1 cellular context compared by ENCODE assay signal in the genomic region with DNA sequence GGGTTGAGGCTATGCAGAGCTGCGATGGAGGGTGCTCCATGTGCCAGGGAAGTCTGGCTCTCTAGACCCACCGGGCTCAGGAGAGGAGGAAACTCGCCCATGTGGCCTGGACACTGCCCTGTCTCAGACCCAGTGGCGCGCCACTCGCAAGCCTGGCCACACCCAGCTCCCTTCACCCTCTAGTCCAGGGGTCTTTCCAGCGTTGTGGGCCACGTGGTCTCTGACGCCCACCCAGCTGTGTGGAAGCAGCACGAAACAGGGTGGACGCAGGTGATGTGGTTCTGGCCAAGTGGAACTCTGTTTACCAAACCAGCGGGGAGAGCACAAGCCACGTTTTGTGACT.
TF ChIP-seq lines count a peak whose summit lies in the region.

No MANE protein-coding gene starts in this region.

TF ChIP-seq in GM12878, 131 proteins besides CTCF, POLR2A, EP300 and RAD21:
- TF ChIP-seq SMAD5 (IDR thresholded peaks at IDR 0.05; ENCODE audit: low read depth) = no peak
- TF ChIP-seq MLLT1 (IDR thresholded peaks at IDR 0.05) = no peak
- no peak for TF ChIP-seq MEF2A (IDR thresholded peaks at IDR 0.05; ENCODE audit: insufficient read depth, low read depth, low read length)
- no peak for TF ChIP-seq MTA3 (IDR thresholded peaks at IDR 0.05; ENCODE audit: borderline replicate concordance, low read length)
- no peak for TF ChIP-seq USF2 (IDR thresholded peaks at IDR 0.05; ENCODE audit: borderline replicate concordance, low read depth, low read length)
- no peak for TF ChIP-seq ZNF24 (IDR thresholded peaks at IDR 0.05)
- TF ChIP-seq, protein P1, sequence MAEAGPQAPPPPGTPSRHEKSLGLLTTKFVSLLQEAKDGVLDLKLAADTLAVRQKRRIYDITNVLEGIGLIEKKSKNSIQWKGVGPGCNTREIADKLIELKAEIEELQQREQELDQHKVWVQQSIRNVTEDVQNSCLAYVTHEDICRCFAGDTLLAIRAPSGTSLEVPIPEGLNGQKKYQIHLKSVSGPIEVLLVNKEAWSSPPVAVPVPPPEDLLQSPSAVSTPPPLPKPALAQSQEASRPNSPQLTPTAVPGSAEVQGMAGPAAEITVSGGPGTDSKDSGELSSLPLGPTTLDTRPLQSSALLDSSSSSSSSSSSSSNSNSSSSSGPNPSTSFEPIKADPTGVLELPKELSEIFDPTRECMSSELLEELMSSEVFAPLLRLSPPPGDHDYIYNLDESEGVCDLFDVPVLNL (IDR thresholded peaks at IDR 0.05; ENCODE audit: low read depth, low read length) = no peak
- no peak for TF ChIP-seq CBFB (IDR thresholded peaks at IDR 0.05; ENCODE audit: low read depth)
- no peak for TF ChIP-seq BCL3 (IDR thresholded peaks at IDR 0.05; ENCODE audit: borderline replicate concordance, insufficient read depth, low read depth, low read length, poor library complexity, severe bottlenecking)
- no peak for TF ChIP-seq SREBF1 (IDR thresholded peaks at IDR 0.05; ENCODE audit: low read length)
- no peak for TF ChIP-seq MEF2B (IDR thresholded peaks at IDR 0.05; ENCODE audit: partially characterized antibody, poor library complexity, severe bottlenecking)
- no peak for TF ChIP-seq HDAC2 (IDR thresholded peaks at IDR 0.05)
- TF ChIP-seq CHD4 (IDR thresholded peaks at IDR 0.05) = no peak
- no peak for TF ChIP-seq ZZZ3 (IDR thresholded peaks at IDR 0.05; ENCODE audit: control insufficient read depth, insufficient read length, low read depth)
- TF ChIP-seq, protein P2, sequence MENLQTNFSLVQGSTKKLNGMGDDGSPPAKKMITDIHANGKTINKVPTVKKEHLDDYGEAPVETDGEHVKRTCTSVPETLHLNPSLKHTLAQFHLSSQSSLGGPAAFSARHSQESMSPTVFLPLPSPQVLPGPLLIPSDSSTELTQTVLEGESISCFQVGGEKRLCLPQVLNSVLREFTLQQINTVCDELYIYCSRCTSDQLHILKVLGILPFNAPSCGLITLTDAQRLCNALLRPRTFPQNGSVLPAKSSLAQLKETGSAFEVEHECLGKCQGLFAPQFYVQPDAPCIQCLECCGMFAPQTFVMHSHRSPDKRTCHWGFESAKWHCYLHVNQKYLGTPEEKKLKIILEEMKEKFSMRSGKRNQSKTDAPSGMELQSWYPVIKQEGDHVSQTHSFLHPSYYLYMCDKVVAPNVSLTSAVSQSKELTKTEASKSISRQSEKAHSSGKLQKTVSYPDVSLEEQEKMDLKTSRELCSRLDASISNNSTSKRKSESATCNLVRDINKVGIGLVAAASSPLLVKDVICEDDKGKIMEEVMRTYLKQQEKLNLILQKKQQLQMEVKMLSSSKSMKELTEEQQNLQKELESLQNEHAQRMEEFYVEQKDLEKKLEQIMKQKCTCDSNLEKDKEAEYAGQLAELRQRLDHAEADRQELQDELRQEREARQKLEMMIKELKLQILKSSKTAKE (IDR thresholded peaks at IDR 0.05; ENCODE audit: low read depth, poor library complexity, severe bottlenecking) = no peak
- TF ChIP-seq, protein P3, sequence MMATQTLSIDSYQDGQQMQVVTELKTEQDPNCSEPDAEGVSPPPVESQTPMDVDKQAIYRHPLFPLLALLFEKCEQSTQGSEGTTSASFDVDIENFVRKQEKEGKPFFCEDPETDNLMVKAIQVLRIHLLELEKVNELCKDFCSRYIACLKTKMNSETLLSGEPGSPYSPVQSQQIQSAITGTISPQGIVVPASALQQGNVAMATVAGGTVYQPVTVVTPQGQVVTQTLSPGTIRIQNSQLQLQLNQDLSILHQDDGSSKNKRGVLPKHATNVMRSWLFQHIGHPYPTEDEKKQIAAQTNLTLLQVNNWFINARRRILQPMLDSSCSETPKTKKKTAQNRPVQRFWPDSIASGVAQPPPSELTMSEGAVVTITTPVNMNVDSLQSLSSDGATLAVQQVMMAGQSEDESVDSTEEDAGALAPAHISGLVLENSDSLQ (IDR thresholded peaks at IDR 0.05) = no peak
- TF ChIP-seq ZNF622 (IDR thresholded peaks at IDR 0.05) = no peak
- TF ChIP-seq WRNIP1 (IDR thresholded peaks at IDR 0.05; ENCODE audit: borderline replicate concordance, low read depth, low read length) = no peak
TF ChIP-seq in GM12878: peak in this region for 0.
